ENCODE assay signal across 18 cellular contexts in genomic region chr9:77961541-77961940, GRCh38.
DNase-seq lines count a peak whose midpoint lies in the region; ATAC-seq and TF ChIP-seq lines count a peak whose summit lies in the region.
"Had no signal": no experiment of that assay in that cellular context is flagged by ENCODE, and none has a peak within 500 bp of the region (broad histone marks: within the 10 kb centered on the region; RNA-seq: fewer than 3 reads in every experiment).

No MANE protein-coding gene starts in this region.

- peaks cover 36% of the 10 kb centered on the region for H3K4me1 Mint-ChIP-seq in activated T-cell treated with anti-CD3 and anti-CD28 coated beads, Interleukin-2, amount 50 U/mL, for 72 hours (ENCODE audit: low read depth)
- peaks cover 71% of the 10 kb centered on the region for H3K4me1 Mint-ChIP-seq in chondrocyte (ENCODE audit: low read depth)

- TF ChIP-seq POLR2A in vagina (IDR thresholded peaks at IDR 0.05) = no peak

- intact Hi-C loops in vagina (cut with DNase I) = no loop called here

- 80% methylated on average over 1 of the region's 1 CpG for WGBS in mesenchymal stem cell

- H3K27ac ChIP-seq in mesenchymal stem cell (ENCODE audit: low read length, poor library complexity, severe bottlenecking) (peak overlapping the region; percentile 53), vagina (peak overlapping the region; percentile 9)
- H3K27ac ChIP-seq: 22Rv1, KMS-11, RWPE1 had no signal

- no peaks in the 10 kb centered on the region for H3K36me3 ChIP-seq in mesenchymal stem cell (ENCODE audit: control insufficient read depth in 1 of 2, insufficient read depth in 2 of 2, low read depth in 1 of 2, low read length in 2 of 2)
- no peaks in the 10 kb centered on the region for H3K36me3 ChIP-seq in vagina
- H3K36me3 ChIP-seq: stomach had no signal

- H2BK12ac ChIP-seq in mesenchymal stem cell (ENCODE audit: low read length in 2 of 2) = no peak overlapping the region

- no peak overlapping the region for H2BK15ac ChIP-seq in mesenchymal stem cell (ENCODE audit: low read depth, poor library complexity, severe bottlenecking)

- H3K27me3 Mint-ChIP-seq in activated T-cell treated with anti-CD3 and anti-CD28 coated beads, Interleukin-2, amount 50 U/mL, for 72 hours (ENCODE audit: low read depth) = no peaks in the 10 kb centered on the region
- H3K27me3 Mint-ChIP-seq in chondrocyte (ENCODE audit: low read depth) = no peaks in the 10 kb centered on the region
- H3K27me3 Mint-ChIP-seq: activated CD8-positive, alpha-beta T cell treated with anti-CD3 and anti-CD28 coated beads for 36 hours had no signal

- ATAC-seq in activated T-cell treated with anti-CD3 and anti-CD28 coated beads, Interleukin-2, amount 50 U/mL, for 72 hours (replicated peaks in 1 of 2) = no peak
- ATAC-seq in GM21529 (IDR thresholded peaks at IDR 0.05; ENCODE audit: unreplicated experiment) (no peak), HG03571 (IDR thresholded peaks at IDR 0.05; ENCODE audit: unreplicated experiment) (no peak)
- ATAC-seq: activated CD8-positive, alpha-beta T cell treated with anti-CD3 and anti-CD28 coated beads for 36 hours had no signal

- no peak for TF ChIP-seq CTCF in chondrocyte (IDR thresholded peaks at IDR 0.05)
- no peak for TF ChIP-seq CTCF in vagina (IDR thresholded peaks at IDR 0.05)

- H3K4ac ChIP-seq in mesenchymal stem cell (ENCODE audit: low read depth in 1 of 2, low read length in 2 of 2) = no peak overlapping the region

- H3K4me1 ChIP-seq in mesenchymal stem cell (ENCODE audit: control insufficient read depth, insufficient read depth, low read depth, low read length) (peaks cover 5% of the 10 kb centered on the region), vagina (peaks cover 47% of the 10 kb centered on the region)

- H4K8ac ChIP-seq in mesenchymal stem cell (ENCODE audit: low read length) = no peak overlapping the region

- H3K4me2 ChIP-seq in mesenchymal stem cell (ENCODE audit: low read length, poor library complexity, severe bottlenecking) = no peak overlapping the region
- H3K4me2 ChIP-seq: KMS-11 had no signal

- no peak overlapping the region for H3K23ac ChIP-seq in mesenchymal stem cell (ENCODE audit: low read length in 2 of 2)

- H2BK120ac ChIP-seq in mesenchymal stem cell (ENCODE audit: low read depth, low read length) = no peak overlapping the region

- H3K4me3 Mint-ChIP-seq in activated T-cell treated with anti-CD3 and anti-CD28 coated beads, Interleukin-2, amount 50 U/mL, for 72 hours = no peak overlapping the region
- peak overlapping the region; percentile 19 for H3K4me3 Mint-ChIP-seq in chondrocyte (ENCODE audit: unreplicated experiment)
- H3K4me3 Mint-ChIP-seq: activated CD8-positive, alpha-beta T cell treated with anti-CD3 and anti-CD28 coated beads for 36 hours had no signal

- peak overlapping the region; percentile 83 for H3K27ac Mint-ChIP-seq in activated T-cell treated with anti-CD3 and anti-CD28 coated beads, Interleukin-2, amount 50 U/mL, for 72 hours
- H3K27ac Mint-ChIP-seq in chondrocyte (ENCODE audit: unreplicated experiment) = peak overlapping the region; percentile 86
- H3K27ac Mint-ChIP-seq: activated CD8-positive, alpha-beta T cell treated with anti-CD3 and anti-CD28 coated beads for 36 hours had no signal

- H2BK5ac ChIP-seq in mesenchymal stem cell (ENCODE audit: low read depth, low read length, poor library complexity, severe bottlenecking) = no peak overlapping the region

- no peak overlapping the region for H2AK5ac ChIP-seq in mesenchymal stem cell (ENCODE audit: low read length, severe bottlenecking)

- H3K36me3 Mint-ChIP-seq in activated T-cell treated with anti-CD3 and anti-CD28 coated beads, Interleukin-2, amount 50 U/mL, for 72 hours (ENCODE audit: insufficient read depth in 2 of 2) = no peaks in the 10 kb centered on the region
- no peaks in the 10 kb centered on the region for H3K36me3 Mint-ChIP-seq in chondrocyte (ENCODE audit: low read depth)

- peaks cover 19% of the 10 kb centered on the region for H3K79me1 ChIP-seq in mesenchymal stem cell (replicated peaks; ENCODE audit: low read length, poor library complexity, severe bottlenecking)

- H4K91ac ChIP-seq in mesenchymal stem cell (ENCODE audit: low read length) = no peak overlapping the region

- no peak overlapping the region for H3K9ac ChIP-seq in mesenchymal stem cell (ENCODE audit: low read length)
- H3K9ac ChIP-seq: KMS-11 had no signal

- H3K9me3 ChIP-seq in mesenchymal stem cell (ENCODE audit: control insufficient read depth, low read length) (no peaks in the 10 kb centered on the region), vagina (no peaks in the 10 kb centered on the region)
- H3K9me3 ChIP-seq: stomach had no signal

- no peak overlapping the region for H3K18ac ChIP-seq in mesenchymal stem cell (ENCODE audit: low read depth in 1 of 2, low read length in 2 of 2)

- H3K27me3 ChIP-seq in mesenchymal stem cell (ENCODE audit: control insufficient read depth in 1 of 2, insufficient read depth in 1 of 2, low read length in 2 of 2) (no peaks in the 10 kb centered on the region), vagina (no peaks in the 10 kb centered on the region)
- H3K27me3 ChIP-seq: stomach had no signal

- no peak overlapping the region for H3K14ac ChIP-seq in mesenchymal stem cell (ENCODE audit: low read length in 2 of 2)

- no peak for DNase-seq in activated T-cell treated with anti-CD3 and anti-CD28 coated beads, Interleukin-2, amount 50 U/mL, for 72 hours
- DNase-seq in activated T-cell treated with anti-CD3 and anti-CD28 coated beads for 4 hours (no peak), chondrocyte (ENCODE audit: low spot score) (no peak), mesenchymal stem cell (no peak), vagina (ENCODE audit: extremely low spot score in 2 of 2) (no peak), AG08395 (ENCODE audit: low spot score) (no peak)
- DNase-seq: activated CD8-positive, alpha-beta T cell treated with anti-CD3 and anti-CD28 coated beads for 36 hours; activated effector memory CD4-positive, alpha-beta T cell treated with anti-CD3 and anti-CD28 coated beads, Interleukin-2, amount 50 U/mL, for 16 hours; central memory CD4-positive, alpha-beta T cell; NCI-H2081; NCI-H82; stomach; T-helper 9 cell had no signal

- H3K9me3 Mint-ChIP-seq in activated T-cell treated with anti-CD3 and anti-CD28 coated beads, Interleukin-2, amount 50 U/mL, for 72 hours = no peaks in the 10 kb centered on the region
- H3K9me3 Mint-ChIP-seq in chondrocyte (ENCODE audit: low read depth) = no peaks in the 10 kb centered on the region
- H3K9me3 Mint-ChIP-seq: activated CD8-positive, alpha-beta T cell treated with anti-CD3 and anti-CD28 coated beads for 36 hours had no signal

- H3K4me3 ChIP-seq in mesenchymal stem cell (ENCODE audit: insufficient read depth in 1 of 2, low read depth in 1 of 2, low read length in 2 of 2) (no peak overlapping the region), vagina (no peak overlapping the region)
- H3K4me3 ChIP-seq: stomach had no signal

- H2AFZ ChIP-seq in mesenchymal stem cell (ENCODE audit: low read depth, low read length) = no peak overlapping the region
